ENCODE assay signal across 1 cellular context in the genomic region with DNA sequence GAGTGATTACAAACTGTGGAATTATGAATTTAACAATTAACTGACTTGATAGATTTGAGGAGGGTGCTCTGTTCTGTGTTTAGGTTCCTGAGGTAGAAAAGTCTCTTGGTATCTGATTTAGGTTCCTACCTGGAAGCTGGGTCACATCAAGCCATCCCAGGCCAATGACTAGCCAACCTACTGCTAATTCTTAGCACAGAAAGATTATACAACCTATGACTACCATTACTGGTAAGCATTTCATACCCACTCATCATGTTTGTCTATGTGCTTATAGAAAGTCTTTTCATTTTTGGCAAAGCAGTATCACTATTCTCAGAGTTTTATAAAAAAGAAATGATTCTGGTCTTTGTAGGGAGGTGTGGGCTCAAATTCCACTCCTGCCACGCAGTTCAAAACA.
TF ChIP-seq lines count a peak whose summit lies in the region.

No MANE protein-coding gene starts in this region.

TF ChIP-seq in K562, 482 proteins besides CTCF, POLR2A, EP300 and RAD21:
- TF ChIP-seq SRSF1 (IDR thresholded peaks at IDR 0.05; ENCODE audit: low read depth, low read length): no peak
- no peak for TF ChIP-seq ZKSCAN1 (IDR thresholded peaks at IDR 0.05; ENCODE audit: low read depth, low read length)
- TF ChIP-seq, protein P1, sequence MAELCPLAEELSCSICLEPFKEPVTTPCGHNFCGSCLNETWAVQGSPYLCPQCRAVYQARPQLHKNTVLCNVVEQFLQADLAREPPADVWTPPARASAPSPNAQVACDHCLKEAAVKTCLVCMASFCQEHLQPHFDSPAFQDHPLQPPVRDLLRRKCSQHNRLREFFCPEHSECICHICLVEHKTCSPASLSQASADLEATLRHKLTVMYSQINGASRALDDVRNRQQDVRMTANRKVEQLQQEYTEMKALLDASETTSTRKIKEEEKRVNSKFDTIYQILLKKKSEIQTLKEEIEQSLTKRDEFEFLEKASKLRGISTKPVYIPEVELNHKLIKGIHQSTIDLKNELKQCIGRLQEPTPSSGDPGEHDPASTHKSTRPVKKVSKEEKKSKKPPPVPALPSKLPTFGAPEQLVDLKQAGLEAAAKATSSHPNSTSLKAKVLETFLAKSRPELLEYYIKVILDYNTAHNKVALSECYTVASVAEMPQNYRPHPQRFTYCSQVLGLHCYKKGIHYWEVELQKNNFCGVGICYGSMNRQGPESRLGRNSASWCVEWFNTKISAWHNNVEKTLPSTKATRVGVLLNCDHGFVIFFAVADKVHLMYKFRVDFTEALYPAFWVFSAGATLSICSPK (IDR thresholded peaks at IDR 0.05; ENCODE audit: borderline replicate concordance): no peak
- no peak for TF ChIP-seq FOXK2 (conservative IDR thresholded peaks at IDR 0.05 in 1 of 2, IDR thresholded peaks at IDR 0.05 in 1 of 2; ENCODE audit: low read depth in 2 of 2)
- no peak for TF ChIP-seq TARDBP (IDR thresholded peaks at IDR 0.05)
- no peak for TF ChIP-seq BCOR (IDR thresholded peaks at IDR 0.05)
